9 cellular contexts compared by ENCODE assay signal in genomic region chr1:8040586-8040985, GRCh38. TPM values are rescaled to one million over a fixed set of nuclear protein-coding genes. Genes with fewer than 3 reads are reported as not detected.
A peak's percentile ranks its signal among the peaks of the same experiment; 100 is the strongest.
DNase-seq lines count a peak whose midpoint lies in the region; ATAC-seq and TF ChIP-seq lines count a peak whose summit lies in the region.
"Had no signal": no experiment of that assay in that cellular context is flagged by ENCODE, and none has a peak within 500 bp of the region (broad histone marks: within the 10 kb centered on the region; RNA-seq: fewer than 3 reads in every experiment).

No MANE protein-coding gene starts in this region.

- H3K4me3 Mint-ChIP-seq in stimulated activated naive CD8-positive, alpha-beta T cell treated with anti-CD3 and anti-CD28 coated beads, Interleukin-15, amount 100 ng/mL, for 72 hours, result no peak overlapping the region
- no peak overlapping the region for H3K4me3 Mint-ChIP-seq in CD8-positive, alpha-beta memory T cell
- H3K4me3 Mint-ChIP-seq: neural crest cell had no signal

- no peak for TF ChIP-seq POLR2A in lower leg skin (IDR thresholded peaks at IDR 0.05)

- DNase-seq in ACHN (peak; percentile 87), LNCaP clone FGC (ENCODE audit: low read depth) (peak; percentile 78), brain microvascular endothelial cell (peak; percentile 97), lower leg skin (ENCODE audit: low spot score in 2 of 2) (peak; percentile 82 to 89)
- DNase-seq in stimulated activated naive CD8-positive, alpha-beta T cell treated with anti-CD3 and anti-CD28 coated beads, Interleukin-15, amount 100 ng/mL, for 72 hours, result no peak
- DNase-seq in CD8-positive, alpha-beta memory T cell, result no peak

- H3K4me1 Mint-ChIP-seq in stimulated activated naive CD8-positive, alpha-beta T cell treated with anti-CD3 and anti-CD28 coated beads, Interleukin-15, amount 100 ng/mL, for 72 hours, result peaks cover 2% of the 10 kb centered on the region
- no peaks in the 10 kb centered on the region for H3K4me1 Mint-ChIP-seq in CD8-positive, alpha-beta memory T cell
- H3K4me1 Mint-ChIP-seq: neural crest cell had no signal

- POLR2A ChIA-PET in CD8-positive, alpha-beta memory T cell (lab: Charles Lee), result no interaction called here

- peaks cover 9 to 25% of the 10 kb centered on the region in 2 donors for H3K9me3 Mint-ChIP-seq in stimulated activated naive CD8-positive, alpha-beta T cell treated with anti-CD3 and anti-CD28 coated beads, Interleukin-15, amount 100 ng/mL, for 72 hours
- H3K9me3 Mint-ChIP-seq in CD8-positive, alpha-beta memory T cell, result peaks cover 4 to 10% (median 7%) of the 10 kb centered on the region in 5 donors

- no peaks in the 10 kb centered on the region for H3K27me3 ChIP-seq in brain microvascular endothelial cell (replicated peaks)
- no peaks in the 10 kb centered on the region for H3K27me3 ChIP-seq in CD8-positive, alpha-beta memory T cell (ENCODE audit: insufficient read depth, low read length, poor library complexity, severe bottlenecking)

- no peaks in the 10 kb centered on the region for H3K4me1 ChIP-seq in CD8-positive, alpha-beta memory T cell (ENCODE audit: insufficient read depth, low read length)

- ATAC-seq in stimulated activated naive CD8-positive, alpha-beta T cell treated with anti-CD3 and anti-CD28 coated beads, Interleukin-15, amount 100 ng/mL, for 72 hours, result no peak
- ATAC-seq in GM18517 (IDR thresholded peaks at IDR 0.05; ENCODE audit: unreplicated experiment), result no peak
- ATAC-seq in GM19324 (IDR thresholded peaks at IDR 0.05; ENCODE audit: low FRiP score, unreplicated experiment), result no peak

- peaks cover 7% of the 10 kb centered on the region for H3K27me3 Mint-ChIP-seq in stimulated activated naive CD8-positive, alpha-beta T cell treated with anti-CD3 and anti-CD28 coated beads, Interleukin-15, amount 100 ng/mL, for 72 hours
- H3K27me3 Mint-ChIP-seq in CD8-positive, alpha-beta memory T cell, result peaks cover 0 to 3% of the 10 kb centered on the region in 2 donors

- 68 to 82% methylated on average over 1 of the region's 1 CpG for WGBS in lower leg skin, 2 donors

- H3K36me3 ChIP-seq in brain microvascular endothelial cell (replicated peaks), result no peaks in the 10 kb centered on the region
- no peaks in the 10 kb centered on the region for H3K36me3 ChIP-seq in CD8-positive, alpha-beta memory T cell (ENCODE audit: insufficient read depth, low read length)

- peak overlapping the region; percentile 68 for H3K27ac ChIP-seq in brain microvascular endothelial cell
- H3K27ac ChIP-seq in CD8-positive, alpha-beta memory T cell (ENCODE audit: low read depth, low read length), result no peak overlapping the region

- CTCF ChIA-PET in CD8-positive, alpha-beta memory T cell (lab: Charles Lee), result no interaction called here

- in situ Hi-C loops in ACHN (cut with HindIII; ENCODE audit: low pct_ligation_motif_present, low pct_unique_long_range_greater_than_20kb, low sequenced_read_pairs) (no loop called here), brain microvascular endothelial cell (cut with HindIII; ENCODE audit: low pct_ligation_motif_present, low sequenced_read_pairs) (no loop called here)

- intact Hi-C loops in lower leg skin (cut with DNase I; ENCODE audit: low total_unique reads), result no loop called here

- no peaks in the 10 kb centered on the region for H3K9me3 ChIP-seq in CD8-positive, alpha-beta memory T cell (ENCODE audit: low read length)

- H3K27ac Mint-ChIP-seq in stimulated activated naive CD8-positive, alpha-beta T cell treated with anti-CD3 and anti-CD28 coated beads, Interleukin-15, amount 100 ng/mL, for 72 hours, result no peak overlapping the region
- H3K27ac Mint-ChIP-seq in CD8-positive, alpha-beta memory T cell, result no peak overlapping the region

- peaks cover 0 to 9% (median 2%) of the 10 kb centered on the region in 3 donors for H3K36me3 Mint-ChIP-seq in CD8-positive, alpha-beta memory T cell

- TF ChIP-seq CTCF in LNCaP clone FGC (IDR thresholded peaks at IDR 0.05; ENCODE audit: control insufficient read depth, extremely low read depth, insufficient read depth), result no peak
- no peak for TF ChIP-seq CTCF in brain microvascular endothelial cell (IDR thresholded peaks at IDR 0.05; ENCODE audit: low read depth, low read length, missing control alignments)
- no peak for TF ChIP-seq CTCF in lower leg skin (IDR thresholded peaks at IDR 0.05)

- no peak overlapping the region for H3K4me3 ChIP-seq in LNCaP clone FGC (ENCODE audit: low read depth, low read length)
- no peak overlapping the region for H3K4me3 ChIP-seq in brain microvascular endothelial cell (ENCODE audit: low read depth, low read length)
- no peak overlapping the region for H3K4me3 ChIP-seq in lower leg skin (ENCODE audit: low read depth, poor library complexity, severe bottlenecking)
- H3K4me3 ChIP-seq in CD8-positive, alpha-beta memory T cell (ENCODE audit: low read length), result no peak overlapping the region

RNA-seq across cellular contexts. Expression of gene ERRFI1, which starts 14.5 kb away (rescaled TPM):
- total RNA-seq in lower leg skin, result 100 to 1,000 TPM in 3 of 4 donors, 10 to 100 TPM in 1; 93.6 to 566 (median 163) TPM
- 1 to 10 TPM; 3.5 to 3.8 TPM for total RNA-seq in CD8-positive, alpha-beta memory T cell
- polyA plus RNA-seq in CD8-positive, alpha-beta memory T cell, result 1.1 TPM

Comparison
In these comparisons a context has a peak if more than half of its experiments do, and no peak if none do; other contexts are left out.
1. DNase-seq: peak in ACHN (single experiment), LNCaP clone FGC (single experiment), brain microvascular endothelial cell (single experiment) and lower leg skin (2 of 2); none in stimulated activated naive CD8-positive, alpha-beta T cell treated with anti-CD3 and anti-CD28 coated beads, Interleukin-15, amount 100 ng/mL, for 72 hours (0 of 2) and CD8-positive, alpha-beta memory T cell (0 of 5).
2. RNA of gene ERRFI1, which starts 14.5 kb away (total RNA-seq): 93.6 to 566 TPM in lower leg skin; 3.5 to 3.8 TPM in CD8-positive, alpha-beta memory T cell; every median in the first group is over 10 times any median in the second.